Comparison of ENCODE assay signal across 1 cellular context in genomic region chr1:200302192-200302892, GRCh38.
TF ChIP-seq lines count a peak whose summit lies in the region.

No MANE protein-coding gene starts in this region.

TF ChIP-seq in HEK293, 187 proteins besides CTCF, POLR2A, EP300 and RAD21 (continued from another document):
- TF ChIP-seq ZNF184 (tag by site-specific recombination; IDR thresholded peaks at IDR 0.05) (no peak), ZBTB17 (tag by site-specific recombination; IDR thresholded peaks at IDR 0.05) (peak; percentile 87), ZNF76 (tag by site-specific recombination; IDR thresholded peaks at IDR 0.05; ENCODE audit: borderline replicate concordance, low read depth) (peak; percentile 46; the same call in 1 of the 2 replicates), ZBTB8A (tag by site-specific recombination; IDR thresholded peaks at IDR 0.05) (peak; percentile 24; the same call in 1 of the 2 replicates), ZBTB26 (tag by site-specific recombination; optimal IDR thresholded peaks at IDR 0.05) (peak; percentile 56), ZNF398 (tag by site-specific recombination; IDR thresholded peaks at IDR 0.05) (0 out of 2 replicates have a peak, but pooled peaks have one; percentile 25), ZNF843 (tag by site-specific recombination; IDR thresholded peaks at IDR 0.05) (no peak), GLIS2 (tag by site-specific recombination; IDR thresholded peaks at IDR 0.05) (peak; percentile 64; the same call in 1 of the 2 replicates), ZSCAN30 (tag by site-specific recombination; IDR thresholded peaks at IDR 0.05) (no peak), ZSCAN4 (tag by site-specific recombination; IDR thresholded peaks at IDR 0.05) (no peak), ZNF660 (tag by site-specific recombination; IDR thresholded peaks at IDR 0.05) (peak; percentile 62), ZNF23 (tag by site-specific recombination; IDR thresholded peaks at IDR 0.05; ENCODE audit: borderline replicate concordance) (no peak), HOXC10 (CRISPR knock-in tag; IDR thresholded peaks at IDR 0.05) (no peak), PRDM10 (tag by site-specific recombination; IDR thresholded peaks at IDR 0.05) (peak; percentile 61)
